ENCODE assay signal across 18 cellular contexts in genomic region chr12:58455146-58455545, GRCh38.
"Had no signal": no experiment of that assay in that cellular context is flagged by ENCODE, and none has a peak within 500 bp of the region (broad histone marks: within the 10 kb centered on the region; RNA-seq: fewer than 3 reads in every experiment).

No MANE protein-coding gene starts in this region.

- H3K27ac Mint-ChIP-seq: activated CD4-positive, alpha-beta memory T cell treated with anti-CD3 and anti-CD28 coated beads, Interleukin-2, amount 10 ng/mL, durations not matched to agents 7 days and 5 days; activated CD8-positive, alpha-beta memory T cell treated with anti-CD3 and anti-CD28 coated beads, Interleukin-2, amount 10 ng/mL, durations not matched to agents 7 days and 5 days; activated naive CD8-positive, alpha-beta T cell; immature natural killer cell; naive thymus-derived CD8-positive, alpha-beta T cell; WTC11 had no signal

- H3K79me2 ChIP-seq: parathyroid adenoma had no signal

- H3K27me3 ChIP-seq: tibial artery had no signal

- H2AFZ ChIP-seq: parathyroid adenoma had no signal

- ATAC-seq: activated CD8-positive, alpha-beta memory T cell treated with anti-CD3 and anti-CD28 coated beads, Interleukin-2, amount 10 ng/mL, durations not matched to agents 7 days and 5 days; esophagus mucosa; naive thymus-derived CD8-positive, alpha-beta T cell; stimulated activated naive CD8-positive, alpha-beta T cell treated with anti-CD3 and anti-CD28 coated beads, Interleukin-15, Interleukin-2, amounts not matched to agents 100 U/mL and 50 U/mL, for 24 hours; WTC11 had no signal

- H3K4me3 ChIP-seq: tibial artery had no signal

- H3K4me1 Mint-ChIP-seq: activated CD4-positive, alpha-beta memory T cell treated with anti-CD3 and anti-CD28 coated beads, Interleukin-2, amount 10 ng/mL, durations not matched to agents 7 days and 5 days; activated CD8-positive, alpha-beta memory T cell treated with anti-CD3 and anti-CD28 coated beads, Interleukin-2, amount 10 ng/mL, durations not matched to agents 7 days and 5 days; immature natural killer cell; naive thymus-derived CD8-positive, alpha-beta T cell had no signal

- H3K4me1 ChIP-seq: parathyroid adenoma had no signal

- H3K9me3 Mint-ChIP-seq: activated CD4-positive, alpha-beta memory T cell treated with anti-CD3 and anti-CD28 coated beads, Interleukin-2, amount 10 ng/mL, durations not matched to agents 7 days and 5 days; WTC11 had no signal

- H3K27ac ChIP-seq: parathyroid adenoma, tibial artery had no signal

- H3K9me3 ChIP-seq: tibial artery had no signal

- DNase-seq: activated CD4-positive, alpha-beta memory T cell treated with anti-CD3 and anti-CD28 coated beads, Interleukin-2, amount 10 ng/mL, durations not matched to agents 7 days and 5 days; activated CD4-positive, alpha-beta T cell treated with anti-CD3 and anti-CD28 coated beads for 48 hours; activated CD8-positive, alpha-beta memory T cell treated with anti-CD3 and anti-CD28 coated beads, Interleukin-2, amount 10 ng/mL, durations not matched to agents 7 days and 5 days; amygdala; effector CD4-positive, alpha-beta T cell; immature natural killer cell; naive thymus-derived CD8-positive, alpha-beta T cell; stimulated activated CD4-positive, alpha-beta T cell treated with anti-CD3 and anti-CD28 coated beads, Interleukin-12 subunit alpha, Interleukin-12 subunit beta, amount 100 ng/mL, for 4 hours; stimulated activated CD4-positive, alpha-beta T cell treated with anti-CD3 and anti-CD28 coated beads, Interleukin-1b, Interleukin-23, amount 100 ng/mL, for 48 hours; stimulated activated CD8-positive, alpha-beta memory T cell treated with anti-CD3 and anti-CD28 coated beads, Interleukin-4, amount 100 ng/mL, for 48 hours; stimulated activated naive CD8-positive, alpha-beta T cell treated with anti-CD3 and anti-CD28 coated beads, Interleukin-15, Interleukin-2, amounts not matched to agents 100 U/mL and 50 U/mL, for 24 hours; substantia nigra; SW 1271; tibial artery had no signal

- H3K27me3 Mint-ChIP-seq: activated CD4-positive, alpha-beta memory T cell treated with anti-CD3 and anti-CD28 coated beads, Interleukin-2, amount 10 ng/mL, durations not matched to agents 7 days and 5 days; activated CD8-positive, alpha-beta memory T cell treated with anti-CD3 and anti-CD28 coated beads, Interleukin-2, amount 10 ng/mL, durations not matched to agents 7 days and 5 days had no signal

- H3K36me3 ChIP-seq: tibial artery had no signal

- H3K4me3 Mint-ChIP-seq: activated CD4-positive, alpha-beta memory T cell treated with anti-CD3 and anti-CD28 coated beads, Interleukin-2, amount 10 ng/mL, durations not matched to agents 7 days and 5 days; activated CD8-positive, alpha-beta memory T cell treated with anti-CD3 and anti-CD28 coated beads, Interleukin-2, amount 10 ng/mL, durations not matched to agents 7 days and 5 days; activated naive CD8-positive, alpha-beta T cell; immature natural killer cell; naive thymus-derived CD8-positive, alpha-beta T cell; WTC11 had no signal

- H3K36me3 Mint-ChIP-seq: activated CD8-positive, alpha-beta memory T cell treated with anti-CD3 and anti-CD28 coated beads, Interleukin-2, amount 10 ng/mL, durations not matched to agents 7 days and 5 days; activated naive CD8-positive, alpha-beta T cell; immature natural killer cell; naive thymus-derived CD8-positive, alpha-beta T cell; WTC11 had no signal

- H3K9ac ChIP-seq: parathyroid adenoma had no signal
